Comparison of ENCODE assay signal across 26 cellular contexts in the genomic region with DNA sequence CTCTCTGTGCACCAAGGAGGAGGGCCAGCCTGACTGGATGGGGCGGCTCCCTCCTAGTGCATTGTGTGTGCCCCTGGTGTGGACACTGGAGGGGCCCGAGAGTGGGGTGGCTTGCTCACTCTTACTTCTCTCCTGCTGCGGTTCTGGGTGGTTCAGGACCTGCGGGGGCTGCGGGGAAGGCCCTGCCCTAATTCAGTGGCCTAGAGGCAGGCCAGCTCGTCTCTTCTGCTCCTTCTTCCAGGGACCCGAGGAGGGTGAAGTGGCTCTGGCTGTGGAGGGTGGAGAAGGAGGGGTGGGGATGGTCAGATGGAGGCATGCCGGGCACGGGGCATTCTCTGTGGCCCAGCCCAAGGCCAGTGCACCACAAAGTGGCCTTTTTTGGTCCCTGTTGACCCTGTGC.
DNase-seq lines count a peak whose midpoint lies in the region; FAIRE-seq and TF ChIP-seq lines count a peak whose summit lies in the region.
"Had no signal": no experiment of that assay in that cellular context is flagged by ENCODE, and none has a peak within 500 bp of the region (broad histone marks: within the 10 kb centered on the region; RNA-seq: fewer than 3 reads in every experiment).

No MANE protein-coding gene starts in this region.

- H2BK12ac ChIP-seq in neuronal stem cell (ENCODE audit: low read length): peak overlapping the region; percentile 96

- H3K4me3 ChIP-seq in kidney (ENCODE audit: low read length in 2 of 2) (no peak overlapping the region), neuronal stem cell (ENCODE audit: low read length in 2 of 2) (no peak overlapping the region)
- H3K4me3 ChIP-seq: A549, GM12878, GM23248 had no signal

- H3K9me3 ChIP-seq in kidney (ENCODE audit: control insufficient read depth in 1 of 2, low read length in 2 of 2): peaks cover 0 to 3% of the 10 kb centered on the region in 2 donors
- peaks cover 5% of the 10 kb centered on the region in 2 donors for H3K9me3 ChIP-seq in neuronal stem cell (replicated peaks in 1 of 2; ENCODE audit: control insufficient read depth in 2 of 2, insufficient read depth in 1 of 2, low read depth in 1 of 2, low read length in 2 of 2)
- H3K9me3 ChIP-seq: BE2C had no signal

- H2AK5ac ChIP-seq in neuronal stem cell (ENCODE audit: low read depth, low read length): no peak overlapping the region

- no peak overlapping the region for H3K14ac ChIP-seq in neuronal stem cell (ENCODE audit: low read length)

- H3K4me1 Mint-ChIP-seq in activated naive CD4-positive, alpha-beta T cell treated with anti-CD3 and anti-CD28 coated beads, Interleukin-2, amount 50 U/mL, for 24 hours: peaks cover 5% of the 10 kb centered on the region
- peaks cover 4% of the 10 kb centered on the region for H3K4me1 Mint-ChIP-seq in activated naive CD4-positive, alpha-beta T cell treated with anti-CD3 and anti-CD28 coated beads, Interleukin-2, amount 10 ng/mL, durations not matched to agents 7 days and 5 days

- no peak for TF ChIP-seq CTCF in kidney (IDR thresholded peaks at IDR 0.05; ENCODE audit: borderline replicate concordance, extremely low read depth, insufficient read depth)

- H3K9ac ChIP-seq in kidney (ENCODE audit: low read length in 2 of 2) (no peak overlapping the region), neuronal stem cell (ENCODE audit: low read depth, low read length, poor library complexity) (peak overlapping the region; percentile 73)
- H3K9ac ChIP-seq: GM23248 had no signal

- intact Hi-C loops in kidney (cut with DNase I): no loop called here

- H3K27ac ChIP-seq in kidney (ENCODE audit: low read depth in 2 of 2, low read length in 2 of 2) (no peak overlapping the region), neuronal stem cell (replicated peaks; ENCODE audit: low read length) (no peak overlapping the region)
- H3K27ac ChIP-seq: A549, C4-2B, GM23248 had no signal

- no peak overlapping the region for H3K4ac ChIP-seq in neuronal stem cell (ENCODE audit: low read length)

- H3K18ac ChIP-seq in neuronal stem cell (ENCODE audit: low read length): peak overlapping the region; percentile 69

- H3K4me3 Mint-ChIP-seq in activated naive CD4-positive, alpha-beta T cell treated with anti-CD3 and anti-CD28 coated beads, Interleukin-2, amount 50 U/mL, for 24 hours: no peak overlapping the region
- H3K4me3 Mint-ChIP-seq in activated naive CD4-positive, alpha-beta T cell treated with anti-CD3 and anti-CD28 coated beads, Interleukin-2, amount 10 ng/mL, durations not matched to agents 7 days and 5 days: no peak overlapping the region
- H3K4me3 Mint-ChIP-seq: CD4-positive, CD25-positive, alpha-beta regulatory T cell; CD8-positive, alpha-beta T cell had no signal

- no peak overlapping the region for H2BK120ac ChIP-seq in neuronal stem cell (ENCODE audit: low read depth, low read length)

- no peaks in the 10 kb centered on the region for H3K27me3 Mint-ChIP-seq in activated naive CD4-positive, alpha-beta T cell treated with anti-CD3 and anti-CD28 coated beads, Interleukin-2, amount 50 U/mL, for 24 hours
- peaks cover 11% of the 10 kb centered on the region for H3K27me3 Mint-ChIP-seq in activated naive CD4-positive, alpha-beta T cell treated with anti-CD3 and anti-CD28 coated beads, Interleukin-2, amount 10 ng/mL, durations not matched to agents 7 days and 5 days
- H3K27me3 Mint-ChIP-seq: CD4-positive, CD25-positive, alpha-beta regulatory T cell had no signal

- H3K36me3 Mint-ChIP-seq in activated naive CD4-positive, alpha-beta T cell treated with anti-CD3 and anti-CD28 coated beads, Interleukin-2, amount 50 U/mL, for 24 hours: peaks cover 15% of the 10 kb centered on the region
- H3K36me3 Mint-ChIP-seq in activated naive CD4-positive, alpha-beta T cell treated with anti-CD3 and anti-CD28 coated beads, Interleukin-2, amount 10 ng/mL, durations not matched to agents 7 days and 5 days: no peaks in the 10 kb centered on the region

- H2AFZ ChIP-seq in neuronal stem cell (ENCODE audit: low read length): no peak overlapping the region
- H2AFZ ChIP-seq: GM23248 had no signal

- H2BK5ac ChIP-seq in neuronal stem cell (ENCODE audit: low read length): no peak overlapping the region

- no peaks in the 10 kb centered on the region for H3K4me1 ChIP-seq in kidney (ENCODE audit: control insufficient read depth in 1 of 2, insufficient read depth in 1 of 2, low read depth in 1 of 2, low read length in 2 of 2)
- peaks cover 0 to 3% of the 10 kb centered on the region in 2 donors for H3K4me1 ChIP-seq in neuronal stem cell (ENCODE audit: control insufficient read depth in 2 of 2, insufficient read depth in 1 of 2, low read depth in 1 of 2, low read length in 2 of 2)
- H3K4me1 ChIP-seq: A549, BE2C had no signal

- H2BK15ac ChIP-seq in neuronal stem cell (ENCODE audit: low read length): no peak overlapping the region

- H4K91ac ChIP-seq in neuronal stem cell (ENCODE audit: low read depth, low read length, poor library complexity): no peak overlapping the region

- no peak for DNase-seq in activated naive CD4-positive, alpha-beta T cell treated with anti-CD3 and anti-CD28 coated beads, Interleukin-2, amount 10 ng/mL, durations not matched to agents 7 days and 5 days
- DNase-seq in kidney (peak; percentile 51), neuronal stem cell (ENCODE audit: low spot score) (no peak), MV-4-11 (lab: John Stamatoyannopoulos, UW) (no peak), SKM-1 (lab: John Stamatoyannopoulos, UW; ENCODE audit: unreplicated experiment) (no peak)
- DNase-seq in stimulated activated CD4-positive, alpha-beta T cell treated with anti-CD3 and anti-CD28 coated beads, Interleukin-4, amount 100 ng/mL, for 24 hours: no peak
- DNase-seq: 8988T; ACHN; AML-193; BE2C; CD4-positive, CD25-positive, alpha-beta regulatory T cell; CD8-positive, alpha-beta T cell; DMS 273 treated with DMSO at 0.1 percent for 48 hours; DMS79; EL; GDM1; GM23248; H7; HCEC 1CT had no signal

- H3K23ac ChIP-seq in neuronal stem cell (ENCODE audit: low read depth, low read length, poor library complexity): peak overlapping the region; percentile 36

- CTCF ChIA-PET in activated naive CD4-positive, alpha-beta T cell treated with anti-CD3 and anti-CD28 coated beads, Interleukin-2, amount 10 ng/mL, durations not matched to agents 7 days and 5 days (lab: Charles Lee): no interaction called here

- no peak for FAIRE-seq in kidney (lab: Jason Lieb, UNC)
- FAIRE-seq: A549, D721Med, GM12878, GM19239, H1 had no signal

- WGBS in neuronal stem cell (ENCODE audit: extremely low coverage in 2 of 2, insufficient read length in 2 of 2, insufficient replicate concordance in 1 of 2), 2 donors: no CpG with 5 or more reads among the region's 9 CpGs

- H3K79me1 ChIP-seq in neuronal stem cell (ENCODE audit: low read depth, low read length): no peaks in the 10 kb centered on the region

- H3K27me3 ChIP-seq in neuronal stem cell (ENCODE audit: control insufficient read depth in 3 of 3, insufficient read depth in 3 of 3, low read depth in 1 of 3, low read length in 3 of 3): no peaks in the 10 kb centered on the region
- H3K27me3 ChIP-seq: BE2C had no signal

- peaks cover 6% of the 10 kb centered on the region for H3K9me3 Mint-ChIP-seq in activated naive CD4-positive, alpha-beta T cell treated with anti-CD3 and anti-CD28 coated beads, Interleukin-2, amount 50 U/mL, for 24 hours
- peaks cover 8% of the 10 kb centered on the region for H3K9me3 Mint-ChIP-seq in activated naive CD4-positive, alpha-beta T cell treated with anti-CD3 and anti-CD28 coated beads, Interleukin-2, amount 10 ng/mL, durations not matched to agents 7 days and 5 days

- H3K4me2 ChIP-seq in neuronal stem cell (ENCODE audit: insufficient read depth, low read length, poor library complexity, severe bottlenecking): no peak overlapping the region
- H3K4me2 ChIP-seq: A549 had no signal

- H3K36me3 ChIP-seq in kidney (ENCODE audit: control insufficient read depth in 1 of 2, insufficient read depth in 2 of 2, low read length in 2 of 2) (no peaks in the 10 kb centered on the region), neuronal stem cell (replicated peaks in 1 of 2; ENCODE audit: control insufficient read depth in 2 of 2, insufficient read depth in 2 of 2, low read length in 2 of 2) (peaks cover 0 to 2% of the 10 kb centered on the region in 2 donors)
- H3K36me3 ChIP-seq: BE2C had no signal

- H3K27ac Mint-ChIP-seq in activated naive CD4-positive, alpha-beta T cell treated with anti-CD3 and anti-CD28 coated beads, Interleukin-2, amount 50 U/mL, for 24 hours: peak overlapping the region; percentile 51
- no peak overlapping the region for H3K27ac Mint-ChIP-seq in activated naive CD4-positive, alpha-beta T cell treated with anti-CD3 and anti-CD28 coated beads, Interleukin-2, amount 10 ng/mL, durations not matched to agents 7 days and 5 days
- H3K27ac Mint-ChIP-seq: CD4-positive, CD25-positive, alpha-beta regulatory T cell; CD8-positive, alpha-beta T cell had no signal

- peak overlapping the region; percentile 73 for H4K8ac ChIP-seq in neuronal stem cell (ENCODE audit: low read depth, low read length)
